ENCODE assay signal across 9 cellular contexts in the genomic region with DNA sequence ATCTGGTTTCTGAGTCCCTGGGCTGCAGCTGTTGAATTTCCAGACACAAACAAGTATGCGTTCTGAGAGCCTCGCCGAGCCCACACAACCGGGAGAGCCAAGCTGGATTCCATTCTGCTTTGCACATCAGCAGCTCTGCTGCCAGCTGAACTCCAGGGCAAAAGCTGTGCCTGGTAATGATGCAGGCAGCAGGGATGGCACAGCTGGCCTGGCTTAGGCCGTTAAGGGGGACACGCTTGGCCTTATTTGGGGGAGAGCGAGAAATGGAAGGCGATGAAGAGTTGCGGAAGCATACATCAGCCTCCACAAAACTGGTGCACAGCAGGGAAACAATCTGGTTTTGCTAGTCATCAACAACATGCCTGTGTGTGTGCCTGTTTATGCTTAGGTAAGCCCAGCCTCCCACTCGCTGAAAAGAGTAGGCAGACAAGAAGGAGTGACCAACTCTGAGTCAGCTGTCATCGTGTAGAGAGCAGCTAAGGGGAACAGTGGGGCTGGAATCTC. TPM values are rescaled to one million over a fixed set of nuclear protein-coding genes. Genes with fewer than 3 reads are reported as not detected.
DNase-seq lines count a peak whose midpoint lies in the region; ATAC-seq and TF ChIP-seq lines count a peak whose summit lies in the region.
"Had no signal": no experiment of that assay in that cellular context is flagged by ENCODE, and none has a peak within 500 bp of the region (broad histone marks: within the 10 kb centered on the region; RNA-seq: fewer than 3 reads in every experiment).

No MANE protein-coding gene starts in this region.

- no peak for ATAC-seq in HG02852 (IDR thresholded peaks at IDR 0.05; ENCODE audit: unreplicated experiment)
- no peak for ATAC-seq in GM21723 (IDR thresholded peaks at IDR 0.05; ENCODE audit: unreplicated experiment)

- no peak overlapping the region for H3K4me3 Mint-ChIP-seq in T-helper 2 cell treated with Interferon-gamma antibody and Interleukin-4, amounts not matched to agents 5 μg/mL and 100 μg/mL, for 36 hours
- H3K4me3 Mint-ChIP-seq: activated T-cell treated with anti-CD3 and anti-CD28 coated beads, Interleukin-2, amount 50 U/mL, for 72 hours had no signal

- H3K27me3 Mint-ChIP-seq in T-helper 2 cell treated with Interferon-gamma antibody and Interleukin-4, amounts not matched to agents 5 μg/mL and 100 μg/mL, for 36 hours (ENCODE audit: low read depth), result peaks cover 9% of the 10 kb centered on the region

- DNase-seq in choroid plexus epithelial cell (ENCODE audit: low read depth) (peak; percentile 93), kidney tubule cell (ENCODE audit: low spot score) (peak; percentile 80), superior temporal gyrus (ENCODE audit: extremely low spot score) (peak; percentile 75), inferior parietal cortex (ENCODE audit: extremely low spot score) (no peak)
- no peak for DNase-seq in T-helper 2 cell treated with Interferon-gamma antibody and Interleukin-4, amounts not matched to agents 5 μg/mL and 100 μg/mL, for 36 hours (ENCODE audit: low spot score)
- DNase-seq: activated T-cell treated with anti-CD3 and anti-CD28 coated beads, Interleukin-2, amount 50 U/mL, for 72 hours had no signal

- peak overlapping the region; percentile 41 for H3K9ac ChIP-seq in HUES64 (ENCODE audit: low read depth, low read length)

- H3K4me1 Mint-ChIP-seq in T-helper 2 cell treated with Interferon-gamma antibody and Interleukin-4, amounts not matched to agents 5 μg/mL and 100 μg/mL, for 36 hours (ENCODE audit: low read depth), result peaks cover 7% of the 10 kb centered on the region

- no peaks in the 10 kb centered on the region for H3K9me3 Mint-ChIP-seq in T-helper 2 cell treated with Interferon-gamma antibody and Interleukin-4, amounts not matched to agents 5 μg/mL and 100 μg/mL, for 36 hours
- H3K9me3 Mint-ChIP-seq: activated T-cell treated with anti-CD3 and anti-CD28 coated beads, Interleukin-2, amount 50 U/mL, for 72 hours had no signal

- H3K4me3 ChIP-seq in HUES64 (ENCODE audit: low read length), result no peak overlapping the region
- H3K4me3 ChIP-seq in choroid plexus epithelial cell (ENCODE audit: low read depth, low read length), result no peak overlapping the region

- H3K27me3 ChIP-seq in HUES64 (ENCODE audit: insufficient read depth, low read length), result no peaks in the 10 kb centered on the region

- no peak for TF ChIP-seq CTCF in choroid plexus epithelial cell (conservative IDR thresholded peaks at IDR 0.05; ENCODE audit: low read depth, low read length)

- no peaks in the 10 kb centered on the region for H3K9me3 ChIP-seq in HUES64 (ENCODE audit: insufficient read depth, low read depth, low read length)

- no peaks in the 10 kb centered on the region for H3K36me3 ChIP-seq in HUES64 (ENCODE audit: insufficient read depth, low read length)

- H3K36me3 Mint-ChIP-seq in T-helper 2 cell treated with Interferon-gamma antibody and Interleukin-4, amounts not matched to agents 5 μg/mL and 100 μg/mL, for 36 hours (ENCODE audit: low read depth), result no peaks in the 10 kb centered on the region

- no peak overlapping the region for H3K27ac Mint-ChIP-seq in T-helper 2 cell treated with Interferon-gamma antibody and Interleukin-4, amounts not matched to agents 5 μg/mL and 100 μg/mL, for 36 hours
- H3K27ac Mint-ChIP-seq: activated T-cell treated with anti-CD3 and anti-CD28 coated beads, Interleukin-2, amount 50 U/mL, for 72 hours had no signal

- peaks cover 21% of the 10 kb centered on the region for H3K4me1 ChIP-seq in HUES64 (ENCODE audit: insufficient read depth, low read length)

- 69% methylated on average over 11 of the region's 11 CpGs for WGBS in HUES64

- H3K27ac ChIP-seq in HUES64 (ENCODE audit: low read depth, low read length), result peak overlapping the region; percentile 86

RNA-seq across cellular contexts. Expression of gene ADAMTS8, which starts 25.1 kb away (rescaled TPM):
- polyA plus RNA-seq in HUES64 (2013, experiment 1 of 2), result 5.6 TPM
- polyA plus RNA-seq in HUES64 (2013, experiment 2 of 2), result 4.5 TPM

RNA-seq across cellular contexts. Expression of gene ADAMTS15, which starts 45.1 kb away (rescaled TPM):
- polyA plus RNA-seq in HUES64 (2013, experiment 1 of 2), result 2.3 TPM
- polyA plus RNA-seq in HUES64 (2013, experiment 2 of 2), result 2.5 TPM

Comparison
In these comparisons a context has a peak if more than half of its experiments do, and no peak if none do; other contexts are left out.
1. DNase-seq: peak in choroid plexus epithelial cell (single experiment), kidney tubule cell (single experiment) and superior temporal gyrus (single experiment); none in T-helper 2 cell treated with Interferon-gamma antibody and Interleukin-4, amounts not matched to agents 5 μg/mL and 100 μg/mL, for 36 hours (single experiment) and inferior parietal cortex (single experiment).